In the genomic region with DNA sequence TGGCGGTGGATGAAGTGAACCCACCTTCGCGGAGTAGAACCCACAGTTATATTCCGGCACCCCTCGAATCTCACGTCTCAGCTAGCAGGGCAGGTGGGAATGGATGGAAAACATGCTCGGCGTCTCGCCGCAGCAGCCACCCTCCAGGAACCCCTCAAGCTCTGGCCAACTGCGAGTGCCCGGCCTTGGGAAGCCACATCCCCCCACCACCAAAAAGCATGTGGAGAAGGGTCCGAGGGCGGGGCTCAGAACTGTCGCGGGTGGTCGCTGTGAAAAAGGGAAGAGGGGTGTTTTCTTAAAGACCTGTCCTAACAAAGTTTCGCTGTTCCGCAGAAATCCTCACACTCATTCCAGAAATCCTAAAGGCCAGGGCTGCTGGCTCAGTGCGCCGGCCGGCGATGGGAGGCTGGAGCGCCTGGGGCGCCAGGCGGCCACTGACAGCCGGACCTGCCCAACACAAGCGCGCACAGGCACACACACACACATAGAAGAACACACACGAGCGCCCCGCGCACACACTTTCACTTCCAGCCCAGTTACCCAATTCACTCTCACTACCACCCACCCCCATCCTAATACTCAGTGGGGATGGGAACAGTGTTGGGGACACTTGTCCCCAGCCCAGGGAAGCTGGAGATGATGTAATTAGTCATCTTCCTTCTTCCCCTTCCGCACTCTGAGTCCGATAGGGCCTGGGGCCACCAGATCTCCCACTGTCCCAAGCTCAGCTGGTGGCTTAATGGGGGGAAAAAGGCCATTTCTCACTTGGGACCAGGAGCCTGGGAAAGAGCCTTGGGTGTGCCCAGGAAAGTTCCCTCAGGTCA, we compare ENCODE assay signal across 9 cellular contexts. TPM values are rescaled to one million over a fixed set of nuclear protein-coding genes. Genes with fewer than 3 reads are reported as not detected.
DNase-seq lines count a peak whose midpoint lies in the region; ATAC-seq and TF ChIP-seq lines count a peak whose summit lies in the region.
"Had no signal": no experiment of that assay in that cellular context is flagged by ENCODE, and none has a peak within 500 bp of the region (broad histone marks: within the 10 kb centered on the region; RNA-seq: fewer than 3 reads in every experiment).

No MANE protein-coding gene starts in this region.

- TF ChIP-seq CTCF in AG04449 (IDR thresholded peaks at IDR 0.05; ENCODE audit: insufficient read depth, low read length, missing control alignments) (no peak), WTC11 (IDR thresholded peaks at IDR 0.05) (no peak), heart right ventricle (IDR thresholded peaks at IDR 0.05) (no peak)

- peaks cover 0 to 78% (median 36%) of the 10 kb centered on the region in 7 donors for H3K27me3 ChIP-seq in heart right ventricle

- H3K27ac ChIP-seq in heart right ventricle (peak overlapping the region; percentile 81 to 96 (median 91)), skin epidermis (peak overlapping the region; percentile 19 to 94 (median 83))

- intact Hi-C loops in heart right ventricle (cut with DNase I), result loop anchor here in 7 of 10 donors (2.0 to 10.0 kb wide), 7 partner anchors 35 to 303 kb away; no protein-coding TSS in a partner anchor

- peaks cover 0 to 10% (median 0%) of the 10 kb centered on the region in 9 donors for H3K36me3 ChIP-seq in heart right ventricle

- WGBS in heart right ventricle, 2 donors, result 3 to 4% methylated on average over 35 of the region's 35 CpGs

- H3K4me3 Mint-ChIP-seq in WTC11, result peak overlapping the region; percentile 88

- DNase-seq in AG04449 (ENCODE audit: low read depth, low spot score) (no peak), WTC11 (ENCODE audit: low spot score) (peak; percentile 35), heart right ventricle (peak; percentile 47 to 56), putamen (ENCODE audit: low spot score) (no peak)

- peaks cover 3 to 70% (median 45%) of the 10 kb centered on the region in 9 donors for H3K4me1 ChIP-seq in heart right ventricle

- H3K4me3 ChIP-seq in AG04449 (ENCODE audit: low read depth, low read length) (peak overlapping the region; percentile 83), heart right ventricle (peak overlapping the region; percentile 51 to 78 (median 67)), skin epidermis (peak overlapping the region; percentile 37 to 54 (median 46))

- TF ChIP-seq POLR2A in GM19099 (IDR thresholded peaks at IDR 0.05; ENCODE audit: extremely low read depth, insufficient read length, low read depth), result peak; percentile 24

- no peaks in the 10 kb centered on the region for H3K9me3 ChIP-seq in heart right ventricle

- H3K4me1 Mint-ChIP-seq in WTC11, result peaks cover 61% of the 10 kb centered on the region

- POLR2A ChIA-PET in AG04449 (lab: Yijun Ruan, JAX) (no interaction called here), WTC11 (lab: Charles Lee) (no interaction called here)

- ATAC-seq in WTC11 (no peak), heart right ventricle (peak in 7 of 8 donors; percentile 3 to 31 (median 25)), GM21723 (IDR thresholded peaks at IDR 0.05; ENCODE audit: unreplicated experiment) (no peak), GM18870 (IDR thresholded peaks at IDR 0.05; ENCODE audit: unreplicated experiment) (no peak)
- ATAC-seq: HCT116 had no signal

- H3K27me3 Mint-ChIP-seq in WTC11 (ENCODE audit: low read depth), result peaks cover 100% of the 10 kb centered on the region

- CTCF ChIA-PET in AG04449 (lab: Yijun Ruan, JAX), result interaction anchor here (0.6 to 2.6 kb wide), 3 partner anchors 40 to 402 kb away, joined by 3 to 17 read pairs (median 3); no protein-coding TSS in a partner anchor
- CTCF ChIA-PET in WTC11 (lab: Charles Lee), result interaction anchor here (1.0 kb wide), 1 partner anchor 9 kb away, joined by 3 read pairs; no protein-coding TSS in a partner anchor

- H3K9me3 Mint-ChIP-seq in WTC11, result no peaks in the 10 kb centered on the region

- no peak overlapping the region for H3K27ac Mint-ChIP-seq in WTC11

- 0 out of 2 replicates have a peak, but pooled peaks cover 2% of the 10 kb centered on the region for H3K36me3 Mint-ChIP-seq in WTC11

TF ChIP-seq in WTC11, 78 proteins besides CTCF, POLR2A, EP300 and RAD21 (continues in another document):
- TF ChIP-seq, protein P1, sequence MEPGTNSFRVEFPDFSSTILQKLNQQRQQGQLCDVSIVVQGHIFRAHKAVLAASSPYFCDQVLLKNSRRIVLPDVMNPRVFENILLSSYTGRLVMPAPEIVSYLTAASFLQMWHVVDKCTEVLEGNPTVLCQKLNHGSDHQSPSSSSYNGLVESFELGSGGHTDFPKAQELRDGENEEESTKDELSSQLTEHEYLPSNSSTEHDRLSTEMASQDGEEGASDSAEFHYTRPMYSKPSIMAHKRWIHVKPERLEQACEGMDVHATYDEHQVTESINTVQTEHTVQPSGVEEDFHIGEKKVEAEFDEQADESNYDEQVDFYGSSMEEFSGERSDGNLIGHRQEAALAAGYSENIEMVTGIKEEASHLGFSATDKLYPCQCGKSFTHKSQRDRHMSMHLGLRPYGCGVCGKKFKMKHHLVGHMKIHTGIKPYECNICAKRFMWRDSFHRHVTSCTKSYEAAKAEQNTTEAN (CRISPR knock-in tag; IDR thresholded peaks at IDR 0.05), result no peak
- TF ChIP-seq AFF4 (CRISPR knock-in tag; IDR thresholded peaks at IDR 0.05; ENCODE audit: borderline replicate concordance) (no peak), SOX15 (CRISPR knock-in tag; IDR thresholded peaks at IDR 0.05) (no peak), JAZF1 (CRISPR knock-in tag; IDR thresholded peaks at IDR 0.05) (no peak), ATF3 (CRISPR knock-in tag; conservative IDR thresholded peaks at IDR 0.05) (no peak), FOXP4 (CRISPR knock-in tag; IDR thresholded peaks at IDR 0.05) (no peak), ZBTB21 (CRISPR knock-in tag; IDR thresholded peaks at IDR 0.05; ENCODE audit: borderline replicate concordance) (no peak), FOXP1 (CRISPR knock-in tag; IDR thresholded peaks at IDR 0.05; ENCODE audit: borderline replicate concordance) (no peak), KAT7 (CRISPR knock-in tag; IDR thresholded peaks at IDR 0.05; ENCODE audit: borderline replicate concordance) (no peak), ZNF416 (CRISPR knock-in tag; IDR thresholded peaks at IDR 0.05) (no peak)
- TF ChIP-seq, protein P2, sequence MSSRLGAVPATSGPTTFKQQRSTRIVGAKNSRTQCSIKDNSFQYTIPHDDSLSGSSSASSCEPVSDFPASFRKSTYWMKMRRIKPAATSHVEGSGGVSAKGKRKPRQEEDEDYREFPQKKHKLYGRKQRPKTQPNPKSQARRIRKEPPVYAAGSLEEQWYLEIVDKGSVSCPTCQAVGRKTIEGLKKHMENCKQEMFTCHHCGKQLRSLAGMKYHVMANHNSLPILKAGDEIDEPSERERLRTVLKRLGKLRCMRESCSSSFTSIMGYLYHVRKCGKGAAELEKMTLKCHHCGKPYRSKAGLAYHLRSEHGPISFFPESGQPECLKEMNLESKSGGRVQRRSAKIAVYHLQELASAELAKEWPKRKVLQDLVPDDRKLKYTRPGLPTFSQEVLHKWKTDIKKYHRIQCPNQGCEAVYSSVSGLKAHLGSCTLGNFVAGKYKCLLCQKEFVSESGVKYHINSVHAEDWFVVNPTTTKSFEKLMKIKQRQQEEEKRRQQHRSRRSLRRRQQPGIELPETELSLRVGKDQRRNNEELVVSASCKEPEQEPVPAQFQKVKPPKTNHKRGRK (CRISPR knock-in tag; IDR thresholded peaks at IDR 0.05; ENCODE audit: borderline replicate concordance), result no peak

RNA-seq across cellular contexts. Expression of gene EBF1, which starts 2.0 kb away (rescaled TPM):
- total RNA-seq in WTC11 (2021), result 0.11 to 0.39 TPM (median 0.16 TPM) in 3 replicates
- total RNA-seq in heart right ventricle, result 10 to 100 TPM in 6 of 10 donors, 1 to 10 TPM in 4; 8.5 to 16.1 (median 11.0) TPM
- polyA plus RNA-seq in heart right ventricle, result 10 to 100 TPM in 1 of 2 donors, 1 to 10 TPM in 1; 3.2 to 10.1 TPM

Comparison
In these comparisons a context has a peak if more than half of its experiments do, and no peak if none do; other contexts are left out.
1. DNase-seq: peak in WTC11 (single experiment) and heart right ventricle (2 of 2); none in AG04449 (single experiment) and putamen (single experiment).
2. ATAC-seq: peak in heart right ventricle (7 of 8); none in WTC11 (single experiment), GM21723 (single experiment) and GM18870 (single experiment).
3. Peak in every context shown above with its lines, with median percentiles within 50 percentile points of each other: H3K4me3 ChIP-seq.